Comparison of ENCODE assay signal across 15 cellular contexts in the genomic region with DNA sequence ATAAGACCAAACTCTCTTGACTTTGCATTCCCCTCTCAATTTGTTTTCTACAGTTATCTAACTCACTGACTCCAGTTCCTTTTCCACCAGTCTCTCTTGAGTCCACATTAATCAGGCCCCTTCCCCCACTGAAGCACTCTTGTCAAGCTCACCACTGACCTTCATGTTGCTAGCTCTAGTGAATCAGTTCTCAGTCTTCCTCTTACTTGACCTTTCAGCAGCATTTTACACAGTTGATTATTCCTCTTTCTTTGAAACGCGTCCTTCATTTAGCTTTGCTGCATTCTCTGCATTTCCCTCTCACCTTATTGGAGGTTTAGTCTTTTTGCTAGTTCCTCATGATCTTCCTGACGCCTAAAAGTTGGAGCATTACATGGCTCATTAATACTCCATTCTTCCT.
"Had no signal": no experiment of that assay in that cellular context is flagged by ENCODE, and none has a peak within 500 bp of the region (broad histone marks: within the 10 kb centered on the region; RNA-seq: fewer than 3 reads in every experiment).

No MANE protein-coding gene starts in this region.

- DNase-seq: activated CD4-positive, alpha-beta T cell treated with anti-CD3 and anti-CD28 coated beads, Interleukin-2, amount 50 U/mL, for 1 hour; activated naive CD4-positive, alpha-beta T cell treated with anti-CD3 and anti-CD28 coated beads, Interleukin-2, amount 10 ng/mL, durations not matched to agents 7 days and 5 days; activated T-cell treated with anti-CD3 and anti-CD28 coated beads for 4 hours; body of pancreas; cortex of kidney; effector memory CD8-positive, alpha-beta T cell; hippocampal formation; left cardiac atrium; small intestine; T-helper 2 cell; trophoblast cell had no signal

- H3K4me3 Mint-ChIP-seq: activated naive CD4-positive, alpha-beta T cell treated with anti-CD3 and anti-CD28 coated beads, Interleukin-2, amount 10 ng/mL, durations not matched to agents 7 days and 5 days; central memory CD8-positive, alpha-beta T cell; effector memory CD8-positive, alpha-beta T cell; memory B cell; stimulated activated memory B cell treated with anti-CD40 and anti-IgM and Interleukin-4, amounts not matched to agents 10 μg/mL and 1 μg/mL and 100 μg/mL, for 72 hours had no signal

- H3K4me1 Mint-ChIP-seq: activated naive CD4-positive, alpha-beta T cell treated with anti-CD3 and anti-CD28 coated beads, Interleukin-2, amount 10 ng/mL, durations not matched to agents 7 days and 5 days; memory B cell; stimulated activated memory B cell treated with anti-CD40 and anti-IgM and Interleukin-4, amounts not matched to agents 10 μg/mL and 1 μg/mL and 100 μg/mL, for 72 hours had no signal

- H3K27ac Mint-ChIP-seq: activated naive CD4-positive, alpha-beta T cell treated with anti-CD3 and anti-CD28 coated beads, Interleukin-2, amount 10 ng/mL, durations not matched to agents 7 days and 5 days; activated T-helper 2 cell treated with anti-CD3 and anti-CD28 coated beads, Interferon-gamma antibody, Interleukin-2, Interleukin-4, amounts not matched to agents 10 μg/mL and 5 μg/mL and 100 μg/mL, durations not matched to agents 14 hours and 24 hours and 36 hours; effector memory CD8-positive, alpha-beta T cell; memory B cell; stimulated activated memory B cell treated with anti-CD40 and anti-IgM and Interleukin-4, amounts not matched to agents 10 μg/mL and 1 μg/mL and 100 μg/mL, for 72 hours had no signal

- H3K9me3 Mint-ChIP-seq: activated naive CD4-positive, alpha-beta T cell treated with anti-CD3 and anti-CD28 coated beads, Interleukin-2, amount 10 ng/mL, durations not matched to agents 7 days and 5 days; activated T-helper 2 cell treated with anti-CD3 and anti-CD28 coated beads, Interferon-gamma antibody, Interleukin-2, Interleukin-4, amounts not matched to agents 10 μg/mL and 5 μg/mL and 100 μg/mL, durations not matched to agents 14 hours and 24 hours and 36 hours; central memory CD8-positive, alpha-beta T cell; effector memory CD8-positive, alpha-beta T cell; stimulated activated memory B cell treated with anti-CD40 and anti-IgM and Interleukin-4, amounts not matched to agents 10 μg/mL and 1 μg/mL and 100 μg/mL, for 72 hours had no signal

- H3K36me3 Mint-ChIP-seq: activated naive CD4-positive, alpha-beta T cell treated with anti-CD3 and anti-CD28 coated beads, Interleukin-2, amount 10 ng/mL, durations not matched to agents 7 days and 5 days; stimulated activated memory B cell treated with anti-CD40 and anti-IgM and Interleukin-4, amounts not matched to agents 10 μg/mL and 1 μg/mL and 100 μg/mL, for 72 hours had no signal

- ATAC-seq: body of pancreas; effector memory CD8-positive, alpha-beta T cell; left cardiac atrium; stimulated activated memory B cell treated with anti-CD40 and anti-IgM and Interleukin-4, amounts not matched to agents 10 μg/mL and 1 μg/mL and 100 μg/mL, for 72 hours had no signal

- H3K9me3 ChIP-seq: body of pancreas had no signal

- H3K4me3 ChIP-seq: body of pancreas had no signal

- H3K27ac ChIP-seq: body of pancreas had no signal

- H3K27me3 ChIP-seq: body of pancreas had no signal
